25 cellular contexts compared by ENCODE assay signal in genomic region chr12:18895946-18896345, GRCh38.
A peak's percentile ranks its signal among the peaks of the same experiment; 100 is the strongest.
DNase-seq lines count a peak whose midpoint lies in the region; ATAC-seq, FAIRE-seq and TF ChIP-seq lines count a peak whose summit lies in the region.
"Had no signal": no experiment of that assay in that cellular context is flagged by ENCODE, and none has a peak within 500 bp of the region (broad histone marks: within the 10 kb centered on the region; RNA-seq: fewer than 3 reads in every experiment).

No MANE protein-coding gene starts in this region.

- H3K4me3 Mint-ChIP-seq in Caco-2 (ENCODE audit: unreplicated experiment): no peak overlapping the region
- H3K4me3 Mint-ChIP-seq: activated CD4-positive, alpha-beta T cell treated with anti-CD3 and anti-CD28 coated beads, Interleukin-2, amount 10 ng/mL, durations not matched to agents 24 days and 14 days; activated naive CD4-positive, alpha-beta T cell treated with anti-CD3 and anti-CD28 coated beads, Interleukin-2, amount 50 U/mL, for 24 hours; CD8-positive, alpha-beta memory T cell had no signal

- FAIRE-seq in K562 (lab: Jason Lieb, UNC): peak; percentile 67
- FAIRE-seq: GM12878 had no signal

- TF ChIP-seq RAD21 in K562 (CRISPR knock-in tag; conservative IDR thresholded peaks at IDR 0.05 in 1 of 2, IDR thresholded peaks at IDR 0.05 in 1 of 2): no peak

- peak overlapping the region; percentile 55; the same call in 1 of the 2 replicates for H3K4me2 ChIP-seq in K562 (ENCODE audit: insufficient read depth, low read length)

- ATAC-seq in K562 (peak; percentile 87), esophagus mucosa (no peak), GM21447 (IDR thresholded peaks at IDR 0.05; ENCODE audit: unreplicated experiment) (no peak), GM21737 (IDR thresholded peaks at IDR 0.05; ENCODE audit: unreplicated experiment) (no peak)
- ATAC-seq: body of pancreas, GM12878, sciatic nerve had no signal

- H3K27ac Mint-ChIP-seq in Caco-2 (ENCODE audit: unreplicated experiment): no peak overlapping the region
- H3K27ac Mint-ChIP-seq: activated CD4-positive, alpha-beta T cell treated with anti-CD3 and anti-CD28 coated beads, Interleukin-2, amount 10 ng/mL, durations not matched to agents 24 days and 14 days; activated naive CD4-positive, alpha-beta T cell treated with anti-CD3 and anti-CD28 coated beads, Interleukin-2, amount 50 U/mL, for 24 hours; CD8-positive, alpha-beta memory T cell had no signal

- no peak for TF ChIP-seq POLR2A in K562 (conservative IDR thresholded peaks at IDR 0.05)

- H3K9me3 ChIP-seq in Caco-2 (no peaks in the 10 kb centered on the region), K562 (replicated peaks; ENCODE audit: control insufficient read depth, insufficient read depth, low read depth, low read length) (no peaks in the 10 kb centered on the region)
- H3K9me3 ChIP-seq: body of pancreas had no signal

- H3K9me1 ChIP-seq in K562 (ENCODE audit: control insufficient read depth, insufficient read depth, low read length): no peaks in the 10 kb centered on the region

- no peaks in the 10 kb centered on the region for H3K36me3 Mint-ChIP-seq in Caco-2 (ENCODE audit: insufficient read depth, unreplicated experiment)
- H3K36me3 Mint-ChIP-seq: activated naive CD4-positive, alpha-beta T cell treated with anti-CD3 and anti-CD28 coated beads, Interleukin-2, amount 50 U/mL, for 24 hours; CD8-positive, alpha-beta memory T cell had no signal

- DNase-seq in Caco-2 (peak; percentile 23 to 55), M059J (ENCODE audit: low read depth) (peak; percentile 6), K562 (ENCODE audit: extremely low read depth in 1 of 4, low spot score in 3 of 4) (peak; percentile 9 to 67 (median 20)), islet precursor cell (peak; percentile 89), MV-4-11 (lab: John Stamatoyannopoulos, UW) (no peak)
- DNase-seq: activated CD4-positive, alpha-beta T cell treated with anti-CD3 and anti-CD28 coated beads, Interleukin-2, amount 10 ng/mL, durations not matched to agents 24 days and 14 days; activated T-cell treated with anti-CD3 and anti-CD28 coated beads for 4 hours; CD8-positive, alpha-beta memory T cell; cortex of kidney; erythroblast; midbrain; NCI-H226; nucleus accumbens; stimulated activated CD4-positive, alpha-beta T cell treated with anti-CD3 and anti-CD28 coated beads, Interleukin-2, amount 100 ng/mL, for 24 hours; substantia nigra; T1000 had no signal

- intact Hi-C loops in Caco-2 (cut with micrococcal nuclease; ENCODE audit: unreplicated experiment) (no loop called here), K562 (cut with micrococcal nuclease) (no loop called here)

- BruUV-seq in Caco-2 (replicated peaks; lab: Mats Ljungman, UMichigan) (no TSS peak), K562 (replicated peaks; lab: Mats Ljungman, UMichigan) (no TSS peak)

- no peaks in the 10 kb centered on the region for H3K4me1 Mint-ChIP-seq in Caco-2 (ENCODE audit: low read depth, unreplicated experiment)
- H3K4me1 Mint-ChIP-seq: activated CD4-positive, alpha-beta T cell treated with anti-CD3 and anti-CD28 coated beads, Interleukin-2, amount 10 ng/mL, durations not matched to agents 24 days and 14 days; activated naive CD4-positive, alpha-beta T cell treated with anti-CD3 and anti-CD28 coated beads, Interleukin-2, amount 50 U/mL, for 24 hours; CD8-positive, alpha-beta memory T cell had no signal

- H3K4me3 ChIP-seq in Caco-2 (ENCODE audit: low read depth, low read length) (no peak overlapping the region), K562 (no peak overlapping the region)
- H3K4me3 ChIP-seq: body of pancreas, GM12878, HAP-1, SK-N-MC had no signal

- peaks cover 4% of the 10 kb centered on the region for H3K27me3 Mint-ChIP-seq in Caco-2 (ENCODE audit: insufficient read depth, unreplicated experiment)
- H3K27me3 Mint-ChIP-seq: activated CD4-positive, alpha-beta T cell treated with anti-CD3 and anti-CD28 coated beads, Interleukin-2, amount 10 ng/mL, durations not matched to agents 24 days and 14 days; activated naive CD4-positive, alpha-beta T cell treated with anti-CD3 and anti-CD28 coated beads, Interleukin-2, amount 50 U/mL, for 24 hours had no signal

- 7% methylated on average over 6 of the region's 7 CpGs for WGBS in K562 (ENCODE audit: insufficient coverage, low coverage, missing lambda C conversion rate)

- H3K27me3 ChIP-seq in Caco-2 (replicated peaks; ENCODE audit: control insufficient read depth, insufficient read depth, low read length): no peaks in the 10 kb centered on the region
- no peaks in the 10 kb centered on the region for H3K27me3 ChIP-seq in K562 (ENCODE audit: control insufficient read depth in 2 of 2, insufficient read depth in 2 of 2, low read length in 2 of 2)
- H3K27me3 ChIP-seq: body of pancreas had no signal

- no peaks in the 10 kb centered on the region for H3K79me2 ChIP-seq in K562 (ENCODE audit: control insufficient read depth, insufficient read depth, low read length)

- H3K9ac ChIP-seq in K562 (ENCODE audit: insufficient read depth in 1 of 2, low read depth in 2 of 2, low read length in 2 of 2): peak overlapping the region in 1 of 2 experiments; percentile 70; a peak in 1 of 4 replicates

- peak overlapping the region; percentile 90 for H2AFZ ChIP-seq in K562 (ENCODE audit: low read depth, low read length)

- CTCF ChIA-PET in Caco-2 (lab: Charles Lee): no interaction called here
- CTCF ChIA-PET in K562 (lab: Yijun Ruan, JAX; ENCODE audit: low intra/inter-chr PET ratio): no interaction called here

- POLR2A ChIA-PET in Caco-2 (lab: Charles Lee) (no interaction called here), K562 (lab: Yijun Ruan, JAX) (interaction anchor here (0.6 kb wide), 1 partner anchor 240 kb away, joined by 3 read pairs; no protein-coding TSS in a partner anchor)

- H3K4me1 ChIP-seq in Caco-2 (no peaks in the 10 kb centered on the region), K562 (replicated peaks in 1 of 2; ENCODE audit: control insufficient read depth in 2 of 2, insufficient read depth in 2 of 2, low read length in 2 of 2) (peaks cover 3 to 9% of the 10 kb centered on the region in 2 experiments; a peak in 4 of 5 replicates)
- H3K4me1 ChIP-seq: body of pancreas had no signal

- no peak; the same call in 1 of the 2 replicates for TF ChIP-seq EP300 in K562 (IDR thresholded peaks at IDR 0.05; ENCODE audit: low read length)

- no peaks in the 10 kb centered on the region for H4K20me1 ChIP-seq in K562 (replicated peaks; ENCODE audit: control insufficient read depth, insufficient read depth, low read length)

- no peaks in the 10 kb centered on the region for H3K36me3 ChIP-seq in Caco-2 (ENCODE audit: control insufficient read depth, insufficient read depth, low read length)
- H3K36me3 ChIP-seq in K562 (ENCODE audit: control insufficient read depth, insufficient read depth, low read length): no peaks in the 10 kb centered on the region
- H3K36me3 ChIP-seq: HAP-1 had no signal

- peak overlapping the region; percentile 63 for H3K27ac ChIP-seq in K562 (ENCODE audit: extremely low read depth, low read depth, low read length)
- H3K27ac ChIP-seq: body of pancreas, SK-N-MC had no signal

- in situ Hi-C loops in K562 (cut with MboI): no loop called here

- no peaks in the 10 kb centered on the region for H3K9me3 Mint-ChIP-seq in Caco-2 (ENCODE audit: unreplicated experiment)

- no peak for TF ChIP-seq CTCF in Caco-2 (IDR thresholded peaks at IDR 0.05; ENCODE audit: insufficient read depth in 1 of 2, low read depth in 1 of 2, low read length in 1 of 2, severe bottlenecking in 1 of 2, unreplicated experiment in 1 of 2)
- TF ChIP-seq CTCF in K562 (IDR thresholded peaks at IDR 0.05 in 2 of 3, conservative IDR thresholded peaks at IDR 0.05 in 1 of 3; ENCODE audit: insufficient read depth in 2 of 3, low read depth in 1 of 3, low read length in 3 of 3): no peak
